ENCODE assay signal across 8 cellular contexts in the genomic region with DNA sequence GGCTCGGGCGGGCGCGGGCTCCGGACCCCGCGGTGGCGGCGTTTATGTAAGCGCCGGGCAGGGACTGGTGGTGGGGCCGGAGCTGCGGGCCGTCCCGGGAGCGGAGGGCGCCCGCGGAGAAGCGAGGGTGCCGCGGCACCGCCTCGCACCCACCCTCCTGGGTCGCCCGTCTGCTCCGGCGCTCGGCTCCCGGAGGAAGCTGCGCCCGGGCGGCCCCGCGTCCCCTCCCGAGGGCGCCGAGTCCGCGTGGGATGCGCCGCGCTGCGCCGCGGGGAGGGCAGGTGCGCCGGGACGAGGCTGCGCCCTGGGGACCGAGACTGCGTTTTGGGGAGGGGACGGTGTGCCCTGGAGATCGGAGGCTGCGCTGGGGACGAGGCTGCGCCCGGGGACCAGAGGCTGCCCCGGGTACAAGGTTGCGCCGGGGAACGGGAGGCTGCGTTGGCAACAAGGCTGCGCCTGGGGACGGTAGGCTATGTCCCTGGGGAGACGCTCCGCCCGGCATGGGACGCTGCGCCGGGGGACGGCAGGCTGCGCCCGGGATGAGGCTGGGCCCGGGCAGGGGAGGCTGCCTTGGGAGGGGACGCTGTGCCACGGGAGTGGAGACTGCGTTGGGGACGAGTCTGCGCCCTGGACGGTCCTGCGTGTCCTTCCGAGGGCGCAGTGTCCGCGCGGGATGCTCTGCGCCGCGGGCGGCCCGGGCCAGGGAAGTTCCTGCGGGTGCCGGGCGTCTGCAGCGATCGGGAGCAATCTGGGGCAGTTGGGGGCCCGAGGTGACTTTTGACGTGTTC. TPM values are rescaled to one million over a fixed set of nuclear protein-coding genes. Genes with fewer than 3 reads are reported as not detected.
DNase-seq lines count a peak whose midpoint lies in the region; ATAC-seq, FAIRE-seq and TF ChIP-seq lines count a peak whose summit lies in the region.

No MANE protein-coding gene starts in this region.

- H3K9me3 ChIP-seq in ascending aorta, result no peaks in the 10 kb centered on the region
- no peaks in the 10 kb centered on the region for H3K9me3 ChIP-seq in iPS-15b (ENCODE audit: control insufficient read depth, insufficient read depth, low read length)
- no peaks in the 10 kb centered on the region for H3K9me3 ChIP-seq in skeletal muscle satellite cell (replicated peaks; ENCODE audit: low read length)

- H3K9ac ChIP-seq in iPS-15b (ENCODE audit: low read depth, low read length), result peak overlapping the region; percentile 24
- H3K9ac ChIP-seq in skeletal muscle satellite cell (ENCODE audit: low read depth, low read length), result peak overlapping the region; percentile 97

- H3K4me1 ChIP-seq in ascending aorta (peaks cover 6 to 29% of the 10 kb centered on the region in 2 donors), iPS-15b (ENCODE audit: control insufficient read depth, insufficient read depth, low read length) (peaks cover 3% of the 10 kb centered on the region), skeletal muscle satellite cell (ENCODE audit: control insufficient read depth, insufficient read depth, low read length) (peaks cover 58% of the 10 kb centered on the region)

- H3K27ac ChIP-seq in ascending aorta, result peak overlapping the region; percentile 91

- no peak for ATAC-seq in GM18519 (IDR thresholded peaks at IDR 0.05; ENCODE audit: low FRiP score, unreplicated experiment)

- DNase-seq in CD1c-positive myeloid dendritic cell (ENCODE audit: extremely low spot score) (peak; percentile 22), H54 (ENCODE audit: insufficient read length, low spot score) (peak; percentile 58), NCI-H748 treated with DMSO at 0.1 percent for 48 hours (lab: John Stamatoyannopoulos, UW) (peak; percentile 26), ascending aorta (ENCODE audit: low spot score in 2 of 2) (peak in 1 of 2 donors; percentile 68), foreskin melanocyte (no peak)

- no peak for FAIRE-seq in H54 (lab: Jason Lieb, UNC)

- H3K27me3 ChIP-seq in ascending aorta (no peaks in the 10 kb centered on the region), iPS-15b (ENCODE audit: control insufficient read depth, insufficient read depth, low read length) (peaks cover 13% of the 10 kb centered on the region), skeletal muscle satellite cell (ENCODE audit: control insufficient read depth, insufficient read depth, low read length) (no peaks in the 10 kb centered on the region)

- intact Hi-C loops in ascending aorta (cut with DNase I), result loop anchor here (1.0 to 5.0 kb wide), 5 partner anchors 24 to 126 kb away; no protein-coding TSS in a partner anchor

- H3K4me3 ChIP-seq in ascending aorta (peak overlapping the region; percentile 81 to 98), iPS-15b (ENCODE audit: low read depth, low read length) (peak overlapping the region; percentile 70), skeletal muscle satellite cell (ENCODE audit: low read length) (peak overlapping the region; percentile 83)

- H3K36me3 ChIP-seq in ascending aorta (no peaks in the 10 kb centered on the region), iPS-15b (ENCODE audit: control insufficient read depth, insufficient read depth, low read length) (peaks cover 4% of the 10 kb centered on the region), skeletal muscle satellite cell (ENCODE audit: insufficient read depth, low read length) (peaks cover 8% of the 10 kb centered on the region)

- H3K4me2 ChIP-seq in skeletal muscle satellite cell (ENCODE audit: low read length), result peak overlapping the region; percentile 87

- no peak for TF ChIP-seq CTCF in ascending aorta (IDR thresholded peaks at IDR 0.05)

- no peak; the same call in 1 of the 2 replicates for TF ChIP-seq POLR2A in H54 (IDR thresholded peaks at IDR 0.05; ENCODE audit: low read depth, low read length)

RNA-seq across cellular contexts. Expression of a gene that starts 0.6 kb away (rescaled TPM):
- total RNA-seq in ascending aorta, result 82.9 TPM
- total RNA-seq in skeletal muscle satellite cell (2012; rRNA removed), result 2.5 and 7.4 TPM in 2 replicates
